13 cellular contexts compared by ENCODE assay signal in genomic region chr4:147596377-147596776, GRCh38. TPM values are rescaled to one million over a fixed set of nuclear protein-coding genes. Genes with fewer than 3 reads are reported as not detected.
A peak's percentile ranks its signal among the peaks of the same experiment; 100 is the strongest.
DNase-seq lines count a peak whose midpoint lies in the region; ATAC-seq and TF ChIP-seq lines count a peak whose summit lies in the region.
"Had no signal": no experiment of that assay in that cellular context is flagged by ENCODE, and none has a peak within 500 bp of the region (broad histone marks: within the 10 kb centered on the region; RNA-seq: fewer than 3 reads in every experiment).

No MANE protein-coding gene starts in this region.

- TF ChIP-seq POLR2A in erythroblast (IDR thresholded peaks at IDR 0.05; ENCODE audit: low read length): no peak

- DNase-seq in EH (ENCODE audit: low read depth): peak; percentile 34
- DNase-seq in SW480 (ENCODE audit: low spot score): peak; percentile 7
- DNase-seq in foreskin keratinocyte: peak; percentile 44 to 49
- no peak for DNase-seq in CD4-positive, alpha-beta T cell
- DNase-seq in LoVo (ENCODE audit: low spot score): no peak
- DNase-seq in erythroblast (lab: John Stamatoyannopoulos, UW): no peak
- DNase-seq in activated gamma-delta T cell treated with Interleukin-2 at 50 U/mL for 16 hours: no peak
- DNase-seq: activated CD8-positive, alpha-beta memory T cell treated with anti-CD3 and anti-CD28 coated beads, Interleukin-2, amount 50 U/mL, for 4 hours; nephron progenitor cell; stimulated activated CD4-positive, alpha-beta T cell treated with anti-CD3 and anti-CD28 coated beads, Interleukin-15, amount 100 ng/mL, for 24 hours had no signal

- CTCF ChIA-PET in CD4-positive, alpha-beta T cell (lab: Charles Lee): interaction anchor here (1.2 kb wide), 1 partner anchor 271 kb away, joined by 3 read pairs; no protein-coding TSS in a partner anchor

- intact Hi-C loops in CD4-positive, alpha-beta T cell (cut with DNase I, micrococcal nuclease): loop anchor here (1.0 to 10.0 kb wide), 3 partner anchors 271 to 582 kb away; no protein-coding TSS in a partner anchor

- ATAC-seq in HG03432 (IDR thresholded peaks at IDR 0.05; ENCODE audit: unreplicated experiment) (peak; percentile 45), foreskin keratinocyte (peak; percentile 76)
- ATAC-seq in CD4-positive, alpha-beta T cell (ENCODE audit: poor library complexity): no peak

- peak; percentile 60 for TF ChIP-seq CTCF in foreskin keratinocyte (conservative IDR thresholded peaks at IDR 0.05)
- TF ChIP-seq CTCF in CD4-positive, alpha-beta T cell (IDR thresholded peaks at IDR 0.05): no peak

- POLR2A ChIA-PET in CD4-positive, alpha-beta T cell (lab: Charles Lee): no interaction called here

- no peaks in the 10 kb centered on the region for H3K9me3 Mint-ChIP-seq in CD4-positive, alpha-beta T cell
- H3K9me3 Mint-ChIP-seq: CD4-positive, CD25-positive, alpha-beta regulatory T cell had no signal

- no peaks in the 10 kb centered on the region for H3K36me3 Mint-ChIP-seq in CD4-positive, alpha-beta T cell (ENCODE audit: low read depth)
- H3K36me3 Mint-ChIP-seq: CD4-positive, CD25-positive, alpha-beta regulatory T cell had no signal

- no peaks in the 10 kb centered on the region for H3K9me3 ChIP-seq in CD4-positive, alpha-beta T cell (ENCODE audit: control insufficient read depth, low read length)
- H3K9me3 ChIP-seq: ascending aorta had no signal

- H3K27ac ChIP-seq in foreskin keratinocyte: no peak overlapping the region
- no peak overlapping the region for H3K27ac ChIP-seq in CD4-positive, alpha-beta T cell (ENCODE audit: low read depth, low read length)

- H3K4me1 ChIP-seq in foreskin keratinocyte: peaks cover 7% of the 10 kb centered on the region

- no peak overlapping the region for H3K4me3 Mint-ChIP-seq in CD4-positive, alpha-beta T cell
- H3K4me3 Mint-ChIP-seq: CD4-positive, CD25-positive, alpha-beta regulatory T cell; nephron progenitor cell had no signal

- H3K27me3 ChIP-seq in foreskin keratinocyte: no peaks in the 10 kb centered on the region
- H3K27me3 ChIP-seq in CD4-positive, alpha-beta T cell (ENCODE audit: control insufficient read depth, insufficient read depth, low read length): peaks cover 3% of the 10 kb centered on the region
- H3K27me3 ChIP-seq: ascending aorta had no signal

- H3K4me1 Mint-ChIP-seq in CD4-positive, alpha-beta T cell (ENCODE audit: low read depth): no peaks in the 10 kb centered on the region

- peaks cover 4% of the 10 kb centered on the region for H3K27me3 Mint-ChIP-seq in CD4-positive, alpha-beta T cell

- H3K27ac Mint-ChIP-seq in CD4-positive, alpha-beta T cell: no peak overlapping the region
- H3K27ac Mint-ChIP-seq: nephron progenitor cell had no signal

RNA-seq across cellular contexts. Expression of gene TMEM184C, which starts 20.8 kb away (rescaled TPM):
- total RNA-seq in foreskin keratinocyte: 23.3 and 26.1 TPM in 2 replicates
- polyA plus RNA-seq in foreskin keratinocyte: 7.1 and 8.5 TPM in 2 replicates
- total RNA-seq in CD4-positive, alpha-beta T cell: 10 to 100 TPM; 10.0 to 10.1 TPM

Comparison
In these comparisons a context has a peak if more than half of its experiments do, and no peak if none do; other contexts are left out.
1. DNase-seq: peak in EH (single experiment), SW480 (single experiment) and foreskin keratinocyte (2 of 2); none in CD4-positive, alpha-beta T cell (0 of 10), LoVo (single experiment), erythroblast (0 of 2) and activated gamma-delta T cell treated with Interleukin-2 at 50 U/mL for 16 hours (single experiment).